In genomic region chrX:38156838-38157237, GRCh38 we compare ENCODE assay signal across 31 cellular contexts.
"Had no signal": no experiment of that assay in that cellular context is flagged by ENCODE, and none has a peak within 500 bp of the region (broad histone marks: within the 10 kb centered on the region; RNA-seq: fewer than 3 reads in every experiment).

No MANE protein-coding gene starts in this region.

- H3K36me3 ChIP-seq: ascending aorta, cardiac muscle cell, MG63 had no signal

- DNase-seq: activated CD4-positive, alpha-beta T cell treated with anti-CD3 and anti-CD28 coated beads, Interleukin-2, amount 10 ng/mL, durations not matched to agents 24 days and 14 days; activated CD4-positive, alpha-beta T cell treated with anti-CD3 and anti-CD28 coated beads, Interleukin-2, amount 50 U/mL, for 4 hours; activated CD8-positive, alpha-beta T cell treated with anti-CD3 and anti-CD28 coated beads for 36 hours; activated effector memory CD4-positive, alpha-beta T cell treated with anti-CD3 and anti-CD28 coated beads, Interleukin-2, amount 50 U/mL, for 16 hours; activated naive CD4-positive, alpha-beta T cell; activated naive CD4-positive, alpha-beta T cell treated with anti-CD3 and anti-CD28 coated beads, Interleukin-2, amount 50 U/mL, for 16 hours; activated naive CD8-positive, alpha-beta T cell treated with anti-CD3 and anti-CD28 coated beads for 36 hours; activated T-cell treated with anti-CD3 and anti-CD28 coated beads, Interleukin-2, amount 50 U/mL, for 1 hour; activated T-cell treated with anti-CD3 and anti-CD28 coated beads, Interleukin-2, amount 50 U/mL, for 72 hours; amygdala; Karpas-422; MG63; NCI-H1048; NCI-H1105 treated with DMSO at 0.1 percent for 48 hours; NCI-H1436; NCI-H1694; NCI-H1930; NCI-H2081 treated with DMSO at 0.1 percent for 48 hours; NCI-H226; NCI-H446 treated with DMSO at 0.1 percent for 48 hours; NCI-H524; NK-92 treated with Interleukin-12 subunit alpha and Interleukin-12 subunit beta, amount 100 ng/mL, for 24 hours; OCI-M1; Right ventricle myocardium superior; SW 1271; T-helper 1 cell; T-helper 2 cell; T-helper 9 cell had no signal

- ATAC-seq: activated CD8-positive, alpha-beta T cell treated with anti-CD3 and anti-CD28 coated beads for 36 hours; activated T-cell treated with anti-CD3 and anti-CD28 coated beads, Interleukin-2, amount 50 U/mL, for 72 hours; activated T-helper 17 cell treated with anti-CD3 and anti-CD28 coated beads, Interleukin-2, amount 50 U/mL, for 72 hours had no signal

- H3K27me3 ChIP-seq: ascending aorta, cardiac muscle cell, MG63 had no signal

- H3K27ac ChIP-seq: ascending aorta, cardiac muscle cell had no signal

- H3K4me3 ChIP-seq: ascending aorta, cardiac muscle cell, MG63 had no signal

- H3K4me1 ChIP-seq: ascending aorta had no signal

- H3K9me3 ChIP-seq: ascending aorta, MG63 had no signal
